Comparison of ENCODE assay signal across 19 cellular contexts in genomic region chr20:58106143-58106750, GRCh38.
DNase-seq lines count a peak whose midpoint lies in the region; ATAC-seq and FAIRE-seq lines count a peak whose summit lies in the region.
"Had no signal": no experiment of that assay in that cellular context is flagged by ENCODE, and none has a peak within 500 bp of the region (broad histone marks: within the 10 kb centered on the region; RNA-seq: fewer than 3 reads in every experiment).

No MANE protein-coding gene starts in this region.

- no peaks in the 10 kb centered on the region for H3K4me1 Mint-ChIP-seq in activated CD8-positive, alpha-beta memory T cell treated with anti-CD3 and anti-CD28 coated beads, Interleukin-2, amount 10 ng/mL, durations not matched to agents 7 days and 5 days
- H3K4me1 Mint-ChIP-seq: B cell, CD14-positive monocyte, GM23338 had no signal

- FAIRE-seq in urothelium cell line (lab: Jason Lieb, UNC) (peak; percentile 74), GM19239 (lab: Jason Lieb, UNC) (no peak)
- FAIRE-seq: GM12892 had no signal

- H3K9me3 Mint-ChIP-seq in activated CD8-positive, alpha-beta memory T cell treated with anti-CD3 and anti-CD28 coated beads, Interleukin-2, amount 10 ng/mL, durations not matched to agents 7 days and 5 days (ENCODE audit: low read depth), result no peaks in the 10 kb centered on the region
- H3K9me3 Mint-ChIP-seq: CD8-positive, alpha-beta T cell had no signal

- no peak for ATAC-seq in activated CD8-positive, alpha-beta memory T cell treated with anti-CD3 and anti-CD28 coated beads, Interleukin-2, amount 10 ng/mL, durations not matched to agents 7 days and 5 days
- no peak for ATAC-seq in HG03280 (IDR thresholded peaks at IDR 0.05; ENCODE audit: unreplicated experiment)
- ATAC-seq: CD8-positive, alpha-beta T cell; GM23338 had no signal

- no peaks in the 10 kb centered on the region for H3K36me3 Mint-ChIP-seq in activated CD8-positive, alpha-beta memory T cell treated with anti-CD3 and anti-CD28 coated beads, Interleukin-2, amount 10 ng/mL, durations not matched to agents 7 days and 5 days
- H3K36me3 Mint-ChIP-seq: CD14-positive monocyte; CD8-positive, alpha-beta T cell had no signal

- no peak overlapping the region for H3K27ac Mint-ChIP-seq in activated CD8-positive, alpha-beta memory T cell treated with anti-CD3 and anti-CD28 coated beads, Interleukin-2, amount 10 ng/mL, durations not matched to agents 7 days and 5 days
- H3K27ac Mint-ChIP-seq: B cell; CD14-positive monocyte; CD8-positive, alpha-beta T cell; GM23338 had no signal

- CTCF ChIA-PET in activated CD8-positive, alpha-beta memory T cell treated with anti-CD3 and anti-CD28 coated beads, Interleukin-2, amount 10 ng/mL, durations not matched to agents 7 days and 5 days (lab: Charles Lee), result no interaction called here

- peaks cover 9% of the 10 kb centered on the region for H3K27me3 Mint-ChIP-seq in activated CD8-positive, alpha-beta memory T cell treated with anti-CD3 and anti-CD28 coated beads, Interleukin-2, amount 10 ng/mL, durations not matched to agents 7 days and 5 days

- H3K4me3 Mint-ChIP-seq in activated CD8-positive, alpha-beta memory T cell treated with anti-CD3 and anti-CD28 coated beads, Interleukin-2, amount 10 ng/mL, durations not matched to agents 7 days and 5 days, result no peak overlapping the region
- H3K4me3 Mint-ChIP-seq: B cell; CD14-positive monocyte; CD8-positive, alpha-beta T cell; GM23338 had no signal

- DNase-seq in activated CD8-positive, alpha-beta memory T cell treated with anti-CD3 and anti-CD28 coated beads, Interleukin-2, amount 10 ng/mL, durations not matched to agents 7 days and 5 days, result peak; percentile 16
- no peak for DNase-seq in activated CD8-positive, alpha-beta memory T cell treated with anti-CD3 and anti-CD28 coated beads, Interleukin-2, amount 50 U/mL, for 48 hours
- DNase-seq in astrocyte of the hippocampus (ENCODE audit: low read depth, low spot score) (peak; percentile 29), kidney tubule cell (ENCODE audit: low spot score) (peak; percentile 84), urothelium cell line (ENCODE audit: low spot score) (no peak), GM19239 (ENCODE audit: insufficient read length, low spot score) (no peak), OCI-M1 (lab: John Stamatoyannopoulos, UW) (no peak)
- DNase-seq: 8988T; ACHN; CD8-positive, alpha-beta T cell; DND-41; GDM1; H7; IMR-90 had no signal

Comparison
In these comparisons a context has a peak if more than half of its experiments do, and no peak if none do; other contexts are left out.
1. DNase-seq: peak in activated CD8-positive, alpha-beta memory T cell treated with anti-CD3 and anti-CD28 coated beads, Interleukin-2, amount 10 ng/mL, durations not matched to agents 7 days and 5 days (single experiment), astrocyte of the hippocampus (single experiment) and kidney tubule cell (single experiment); none in activated CD8-positive, alpha-beta memory T cell treated with anti-CD3 and anti-CD28 coated beads, Interleukin-2, amount 50 U/mL, for 48 hours (single experiment), urothelium cell line (single experiment), GM19239 (single experiment) and OCI-M1 (single experiment).